19 cellular contexts compared by ENCODE assay signal in genomic region chr21:28421716-28422480, GRCh38.
DNase-seq lines count a peak whose midpoint lies in the region; ATAC-seq and TF ChIP-seq lines count a peak whose summit lies in the region.
"Had no signal": no experiment of that assay in that cellular context is flagged by ENCODE, and none has a peak within 500 bp of the region (broad histone marks: within the 10 kb centered on the region; RNA-seq: fewer than 3 reads in every experiment).

No MANE protein-coding gene starts in this region.

- H3K9ac ChIP-seq in PC-3 (ENCODE audit: low read length) = no peak overlapping the region

- H3K79me2 ChIP-seq in PC-3 (ENCODE audit: low read length) = no peaks in the 10 kb centered on the region
- no peaks in the 10 kb centered on the region for H3K79me2 ChIP-seq in OCI-LY7 (ENCODE audit: insufficient read depth, low read depth, low read length)

- H3K36me3 Mint-ChIP-seq in CD4-positive, alpha-beta memory T cell = no peaks in the 10 kb centered on the region
- H3K36me3 Mint-ChIP-seq: activated naive CD4-positive, alpha-beta T cell treated with anti-CD3 and anti-CD28 coated beads, Interleukin-2, amount 10 ng/mL, durations not matched to agents 7 days and 5 days; naive thymus-derived CD4-positive, alpha-beta T cell had no signal

- H3K9me2 ChIP-seq in PC-3 (replicated peaks; ENCODE audit: low read length) (no peaks in the 10 kb centered on the region), OCI-LY7 (ENCODE audit: insufficient read depth, low read length) (no peaks in the 10 kb centered on the region)

- ATAC-seq in PC-3 = no peak; the same call in 1 of the 2 replicates
- peak; percentile 86 for ATAC-seq in gastrocnemius medialis
- ATAC-seq: naive thymus-derived CD4-positive, alpha-beta T cell had no signal

- no peaks in the 10 kb centered on the region for H3K9me3 Mint-ChIP-seq in CD4-positive, alpha-beta memory T cell
- H3K9me3 Mint-ChIP-seq: activated B cell treated with CpG ODN at 0.5 μM for 24 hours; activated naive CD4-positive, alpha-beta T cell treated with anti-CD3 and anti-CD28 coated beads, Interleukin-2, amount 10 ng/mL, durations not matched to agents 7 days and 5 days; naive thymus-derived CD4-positive, alpha-beta T cell had no signal

- no peak for TF ChIP-seq POLR2A in gastrocnemius medialis (IDR thresholded peaks at IDR 0.05)

- no peak overlapping the region for H3K27ac Mint-ChIP-seq in CD4-positive, alpha-beta memory T cell
- H3K27ac Mint-ChIP-seq: activated B cell treated with CpG ODN at 0.5 μM for 24 hours; activated naive CD4-positive, alpha-beta T cell treated with anti-CD3 and anti-CD28 coated beads, Interleukin-2, amount 10 ng/mL, durations not matched to agents 7 days and 5 days; naive thymus-derived CD4-positive, alpha-beta T cell had no signal

- in situ Hi-C loops in gastrocnemius medialis (cut with MboI; ENCODE audit: low sequenced_read_pairs in 4 of 4) = no loop called here
- in situ Hi-C loops in HAP-1 (cut with MboI; ENCODE audit: low sequenced_read_pairs) = no loop called here

- no peaks in the 10 kb centered on the region for H3F3A ChIP-seq in PC-3 (ENCODE audit: low read length, unreplicated experiment)

- CTCF ChIA-PET in PC-3 (lab: Charles Lee) = no interaction called here
- CTCF ChIA-PET in CD4-positive, alpha-beta memory T cell (lab: Charles Lee; ENCODE audit: partially characterized antibody) = no interaction called here
- CTCF ChIA-PET in OCI-LY7 (lab: Charles Lee; ENCODE audit: unreplicated experiment) = no interaction called here

- BruUV-seq in PC-3 (replicated peaks; lab: Mats Ljungman, UMichigan) = no TSS peak
- BruUV-seq in OCI-LY7 (replicated peaks; lab: Mats Ljungman, UMichigan) = no TSS peak

- peaks cover 0 to 1% of the 10 kb centered on the region in 2 donors for H3K27me3 Mint-ChIP-seq in CD4-positive, alpha-beta memory T cell
- H3K27me3 Mint-ChIP-seq: activated B cell treated with CpG ODN at 0.5 μM for 24 hours; activated naive CD4-positive, alpha-beta T cell treated with anti-CD3 and anti-CD28 coated beads, Interleukin-2, amount 10 ng/mL, durations not matched to agents 7 days and 5 days; naive thymus-derived CD4-positive, alpha-beta T cell had no signal

- H3K27ac ChIP-seq in PC-3 (ENCODE audit: low read length) (no peak overlapping the region), gastrocnemius medialis (peak overlapping the region; percentile 31 to 54 (median 50)), OCI-LY7 (ENCODE audit: low read depth, low read length, poor library complexity, severe bottlenecking) (no peak overlapping the region)
- H3K27ac ChIP-seq in CD4-positive, alpha-beta memory T cell (ENCODE audit: low read depth, low read length) = no peak overlapping the region
- H3K27ac ChIP-seq: Peyer's patch had no signal

- peak; percentile 94 for DNase-seq in AG09309 (ENCODE audit: low read depth)
- DNase-seq in PC-3 = peak; percentile 58
- DNase-seq in fibroblast of mammary gland (ENCODE audit: low read depth) = peak; percentile 97
- peak; percentile 21 to 22 for DNase-seq in gastrocnemius medialis
- no peak for DNase-seq in CD4-positive, alpha-beta memory T cell
- DNase-seq in activated CD4-positive, CD25-positive, alpha-beta regulatory T cell (lab: John Stamatoyannopoulos, UW) = no peak
- no peak for DNase-seq in HAP-1 (ENCODE audit: low spot score in 2 of 2)
- no peak for DNase-seq in OCI-LY7 (ENCODE audit: low spot score)
- DNase-seq: activated B cell treated with CpG ODN at 0.5 μM for 24 hours; activated CD8-positive, alpha-beta memory T cell treated with anti-CD3 and anti-CD28 coated beads, Interleukin-2, amount 50 U/mL, for 4 hours; activated naive CD4-positive, alpha-beta T cell treated with anti-CD3 and anti-CD28 coated beads, Interleukin-2, amount 10 ng/mL, durations not matched to agents 7 days and 5 days; BE2C; central memory CD4-positive, alpha-beta T cell; hippocampal formation; MM.1S; naive thymus-derived CD4-positive, alpha-beta T cell; NCI-H2029 treated with DMSO at 0.1 percent for 48 hours; NCI-H526 treated with DMSO at 0.1 percent for 48 hours; Peyer's patch had no signal

- no peak overlapping the region for H3K4me3 ChIP-seq in AG09309 (ENCODE audit: control insufficient read depth, low read depth, low read length)
- H3K4me3 ChIP-seq in PC-3 (ENCODE audit: low read length) = no peak overlapping the region
- H3K4me3 ChIP-seq in fibroblast of mammary gland (ENCODE audit: control insufficient read depth, low read depth, low read length) = no peak overlapping the region
- no peak overlapping the region for H3K4me3 ChIP-seq in gastrocnemius medialis
- no peak overlapping the region for H3K4me3 ChIP-seq in CD4-positive, alpha-beta memory T cell (ENCODE audit: low read length in 2 of 2)
- no peak overlapping the region for H3K4me3 ChIP-seq in HAP-1
- H3K4me3 ChIP-seq in OCI-LY7 (ENCODE audit: low read depth, low read length, poor library complexity, severe bottlenecking) = no peak overlapping the region
- H3K4me3 ChIP-seq: Peyer's patch had no signal

- TF ChIP-seq CTCF in AG09309 (IDR thresholded peaks at IDR 0.05; ENCODE audit: control insufficient read depth, insufficient read depth, low read depth, low read length, missing control alignments) (no peak), PC-3 (conservative IDR thresholded peaks at IDR 0.05; ENCODE audit: low read depth, low read length) (no peak), fibroblast of mammary gland (conservative IDR thresholded peaks at IDR 0.05; ENCODE audit: control insufficient read depth, insufficient read depth, low read depth, low read length) (no peak), gastrocnemius medialis (IDR thresholded peaks at IDR 0.05 in 4 of 5, conservative IDR thresholded peaks at IDR 0.05 in 1 of 5) (no peak), OCI-LY7 (conservative IDR thresholded peaks at IDR 0.05; ENCODE audit: low read length) (no peak)

- H2AFZ ChIP-seq in PC-3 (ENCODE audit: low read length) (no peak overlapping the region), OCI-LY7 (ENCODE audit: low read length) (no peak overlapping the region)

- H3K9me3 ChIP-seq in PC-3 (ENCODE audit: low read length) (no peaks in the 10 kb centered on the region), gastrocnemius medialis (no peaks in the 10 kb centered on the region), HAP-1 (no peaks in the 10 kb centered on the region; the same call in 1 of the 2 replicates), OCI-LY7 (ENCODE audit: low read length) (no peaks in the 10 kb centered on the region)
- H3K9me3 ChIP-seq in CD4-positive, alpha-beta memory T cell (ENCODE audit: control insufficient read depth in 1 of 2, low read length in 2 of 2) = no peaks in the 10 kb centered on the region
- H3K9me3 ChIP-seq: BE2C, Peyer's patch had no signal

- H3K4me1 ChIP-seq in PC-3 (ENCODE audit: insufficient read depth, low read length) (peaks cover 22% of the 10 kb centered on the region), gastrocnemius medialis (no peaks in the 10 kb centered on the region), HAP-1 (no peaks in the 10 kb centered on the region), OCI-LY7 (ENCODE audit: insufficient read depth, low read length, poor library complexity, severe bottlenecking) (no peaks in the 10 kb centered on the region)
- H3K4me1 ChIP-seq in CD4-positive, alpha-beta memory T cell (ENCODE audit: insufficient read depth, low read length) = no peaks in the 10 kb centered on the region
- H3K4me1 ChIP-seq: BE2C, Peyer's patch had no signal

- H3K27me3 ChIP-seq in PC-3 (ENCODE audit: low read length) = no peaks in the 10 kb centered on the region
- H3K27me3 ChIP-seq in gastrocnemius medialis = no peaks in the 10 kb centered on the region
- H3K27me3 ChIP-seq in CD4-positive, alpha-beta memory T cell (ENCODE audit: insufficient read depth, low read length) = no peaks in the 10 kb centered on the region
- H3K27me3 ChIP-seq in HAP-1 (ENCODE audit: low read depth) = no peaks in the 10 kb centered on the region
- H3K27me3 ChIP-seq: BE2C, Peyer's patch had no signal

- POLR2A ChIA-PET in PC-3 (lab: Charles Lee; ENCODE audit: unreplicated experiment) = no interaction called here
- POLR2A ChIA-PET in CD4-positive, alpha-beta memory T cell (lab: Charles Lee; ENCODE audit: partially characterized antibody) = no interaction called here
- POLR2A ChIA-PET in OCI-LY7 (lab: Charles Lee) = no interaction called here

- no peak overlapping the region for H3K4me3 Mint-ChIP-seq in CD4-positive, alpha-beta memory T cell
- H3K4me3 Mint-ChIP-seq: activated B cell treated with CpG ODN at 0.5 μM for 24 hours; activated naive CD4-positive, alpha-beta T cell treated with anti-CD3 and anti-CD28 coated beads, Interleukin-2, amount 10 ng/mL, durations not matched to agents 7 days and 5 days; naive thymus-derived CD4-positive, alpha-beta T cell had no signal

- H3K4me2 ChIP-seq in PC-3 (ENCODE audit: low read length) = no peak overlapping the region
- H3K4me2 ChIP-seq in OCI-LY7 (ENCODE audit: low read length) = no peak overlapping the region

- no peaks in the 10 kb centered on the region for H4K20me1 ChIP-seq in PC-3 (ENCODE audit: low read length)
- H4K20me1 ChIP-seq in OCI-LY7 (ENCODE audit: insufficient read depth, low read length) = no peaks in the 10 kb centered on the region

- H3K4me1 Mint-ChIP-seq in CD4-positive, alpha-beta memory T cell = peaks cover 0 to 6% (median 2%) of the 10 kb centered on the region in 4 donors
- H3K4me1 Mint-ChIP-seq: activated B cell treated with CpG ODN at 0.5 μM for 24 hours; activated naive CD4-positive, alpha-beta T cell treated with anti-CD3 and anti-CD28 coated beads, Interleukin-2, amount 10 ng/mL, durations not matched to agents 7 days and 5 days had no signal

- intact Hi-C loops in PC-3 (cut with micrococcal nuclease) = no loop called here
- intact Hi-C loops in gastrocnemius medialis (cut with DNase I; ENCODE audit: low total_unique reads) = no loop called here
- intact Hi-C loops in CD4-positive, alpha-beta memory T cell (cut with micrococcal nuclease) = no loop called here
- intact Hi-C loops in OCI-LY7 (cut with micrococcal nuclease; ENCODE audit: unreplicated experiment) = no loop called here

- H3K36me3 ChIP-seq in PC-3 (ENCODE audit: low read depth, low read length) (no peaks in the 10 kb centered on the region), gastrocnemius medialis (no peaks in the 10 kb centered on the region), HAP-1 (replicated peaks) (no peaks in the 10 kb centered on the region), OCI-LY7 (ENCODE audit: insufficient read depth, low read length) (no peaks in the 10 kb centered on the region)
- H3K36me3 ChIP-seq in CD4-positive, alpha-beta memory T cell (ENCODE audit: insufficient read depth, low read length) = no peaks in the 10 kb centered on the region
- H3K36me3 ChIP-seq: BE2C, Peyer's patch had no signal

Comparison
In these comparisons a context has a peak if more than half of its experiments do, and no peak if none do; other contexts are left out.
1. DNase-seq: peak in AG09309 (single experiment), PC-3 (single experiment), fibroblast of mammary gland (single experiment) and gastrocnemius medialis (2 of 2); none in CD4-positive, alpha-beta memory T cell (0 of 5), activated CD4-positive, CD25-positive, alpha-beta regulatory T cell (0 of 4), HAP-1 (0 of 2) and OCI-LY7 (single experiment).
2. H3K27ac ChIP-seq: peak in gastrocnemius medialis (4 of 4); none in PC-3 (single experiment), CD4-positive, alpha-beta memory T cell (single experiment) and OCI-LY7 (single experiment).